Comparison of ENCODE assay signal across 8 cellular contexts in the genomic region with DNA sequence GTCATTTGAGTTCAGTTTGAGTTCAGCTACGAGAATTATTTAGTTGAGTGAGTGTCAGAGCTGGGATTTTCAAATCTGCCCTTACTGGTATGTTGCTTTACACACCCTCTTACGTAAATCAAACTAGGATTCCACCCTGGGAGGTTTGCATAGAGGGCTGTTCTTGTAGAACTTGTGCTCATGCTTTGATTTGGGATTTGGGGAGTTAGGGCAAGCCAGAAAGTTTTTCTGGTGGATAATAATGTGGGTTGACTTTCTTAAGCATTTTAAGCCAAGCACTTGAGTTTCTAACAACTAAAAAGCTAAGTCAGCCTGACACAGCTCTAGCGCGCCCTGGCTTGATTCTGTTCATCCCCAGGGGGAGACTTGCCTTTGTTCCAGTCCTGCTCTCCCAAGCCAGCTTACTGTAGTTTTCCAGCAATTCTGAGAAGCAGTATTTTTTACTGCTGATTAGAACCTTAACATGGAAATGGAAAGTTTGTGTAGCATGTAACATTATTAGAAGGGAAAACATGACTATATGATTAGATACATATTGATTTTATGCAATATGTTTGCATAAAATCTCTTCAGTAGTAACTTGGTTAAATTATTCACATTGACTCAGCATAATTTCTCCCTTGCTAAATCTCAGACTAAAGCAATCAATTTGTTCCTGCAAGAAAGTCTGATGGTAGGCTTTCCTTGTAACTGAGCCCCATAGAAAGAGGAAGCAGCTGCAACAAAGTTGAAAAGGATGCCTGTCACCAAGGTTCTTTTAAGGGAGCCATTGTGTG. TPM values are rescaled to one million over a fixed set of nuclear protein-coding genes. Genes with fewer than 3 reads are reported as not detected.
DNase-seq lines count a peak whose midpoint lies in the region; ATAC-seq, FAIRE-seq and TF ChIP-seq lines count a peak whose summit lies in the region.

No MANE protein-coding gene starts in this region.

- no peaks in the 10 kb centered on the region for H3K9me3 ChIP-seq in CD8-positive, alpha-beta memory T cell (ENCODE audit: low read length)
- H3K9me3 ChIP-seq in Loucy (ENCODE audit: insufficient read depth, low read depth, low read length) = no peaks in the 10 kb centered on the region
- H3K9me3 ChIP-seq in kidney (ENCODE audit: control insufficient read depth in 1 of 2, low read length in 2 of 2) = no peaks in the 10 kb centered on the region
- no peaks in the 10 kb centered on the region for H3K9me3 ChIP-seq in subcutaneous abdominal adipose tissue (ENCODE audit: control insufficient read depth in 5 of 5, low read length in 5 of 5)

- no peak overlapping the region for H3K27ac Mint-ChIP-seq in CD8-positive, alpha-beta memory T cell

- no peak overlapping the region for H3K4me3 ChIP-seq in CD8-positive, alpha-beta memory T cell (ENCODE audit: low read length)
- peak overlapping the region; percentile 5 for H3K4me3 ChIP-seq in Loucy (ENCODE audit: low read length, poor library complexity, severe bottlenecking)
- no peak overlapping the region for H3K4me3 ChIP-seq in brain microvascular endothelial cell (ENCODE audit: low read depth, low read length)
- no peak overlapping the region for H3K4me3 ChIP-seq in kidney (ENCODE audit: low read length in 2 of 2)
- peak overlapping the region; percentile 10 to 39 (median 27) for H3K4me3 ChIP-seq in subcutaneous abdominal adipose tissue (ENCODE audit: low read depth in 1 of 5, low read length in 5 of 5)

- H3K9me2 ChIP-seq in Loucy (replicated peaks; ENCODE audit: low read depth, low read length) = no peaks in the 10 kb centered on the region

- ATAC-seq in GM21367 (IDR thresholded peaks at IDR 0.05; ENCODE audit: unreplicated experiment) = no peak

- peak overlapping the region; percentile 45 for H3K4me2 ChIP-seq in Loucy (ENCODE audit: low read depth, low read length, poor library complexity, severe bottlenecking)

- no peaks in the 10 kb centered on the region for H3F3A ChIP-seq in Loucy (ENCODE audit: low read depth)

- CTCF ChIA-PET in CD8-positive, alpha-beta memory T cell (lab: Charles Lee) = interaction anchor here (0.6 to 2.2 kb wide), 5 partner anchors 11 to 178 kb away, joined by 3 to 7 read pairs (median 3); partner anchors contain the start of genes KIF1B and PGD

- H4K20me1 ChIP-seq in Loucy (ENCODE audit: insufficient read depth, low read length, poor library complexity, severe bottlenecking) = no peaks in the 10 kb centered on the region

- H3K9ac ChIP-seq in Loucy (ENCODE audit: low read depth, low read length, poor library complexity, severe bottlenecking) = no peak overlapping the region
- H3K9ac ChIP-seq in kidney (ENCODE audit: low read length in 2 of 2) = peak overlapping the region in 1 of 2 donors; percentile 18
- H3K9ac ChIP-seq in subcutaneous abdominal adipose tissue (ENCODE audit: low read length in 5 of 5) = peak overlapping the region in 4 of 5 donors; percentile 23 to 48 (median 34)

- peaks cover 0 to 6% (median 0%) of the 10 kb centered on the region in 3 donors for H3K4me1 Mint-ChIP-seq in CD8-positive, alpha-beta memory T cell

- FAIRE-seq in kidney (lab: Jason Lieb, UNC) (no peak), frontal cortex (lab: Jason Lieb, UNC) (no peak)

- no peak for TF ChIP-seq CTCF in Loucy (conservative IDR thresholded peaks at IDR 0.05; ENCODE audit: low read length)
- TF ChIP-seq CTCF in brain microvascular endothelial cell (IDR thresholded peaks at IDR 0.05; ENCODE audit: low read depth, low read length, missing control alignments) = peak; percentile 44
- no peak for TF ChIP-seq CTCF in kidney (IDR thresholded peaks at IDR 0.05; ENCODE audit: borderline replicate concordance, extremely low read depth, insufficient read depth)

- no peaks in the 10 kb centered on the region for H3K27me3 Mint-ChIP-seq in CD8-positive, alpha-beta memory T cell

- intact Hi-C loops in kidney (cut with DNase I) = no loop called here

- H3K36me3 Mint-ChIP-seq in CD8-positive, alpha-beta memory T cell = peaks cover 0 to 5% (median 2%) of the 10 kb centered on the region in 3 donors

- H2AFZ ChIP-seq in Loucy (ENCODE audit: low read length) = 0 out of 2 replicates have a peak overlapping the region, but pooled peaks have one; percentile 44

- H3K4me1 ChIP-seq in CD8-positive, alpha-beta memory T cell (ENCODE audit: insufficient read depth, low read length) = peaks cover 10% of the 10 kb centered on the region
- H3K4me1 ChIP-seq in Loucy (ENCODE audit: insufficient read depth, low read length, poor library complexity, severe bottlenecking) = peaks cover 14% of the 10 kb centered on the region
- peaks cover 8 to 13% of the 10 kb centered on the region in 2 donors for H3K4me1 ChIP-seq in kidney (ENCODE audit: control insufficient read depth in 1 of 2, insufficient read depth in 1 of 2, low read depth in 1 of 2, low read length in 2 of 2)
- H3K4me1 ChIP-seq in subcutaneous abdominal adipose tissue (ENCODE audit: control insufficient read depth in 5 of 5, insufficient read depth in 5 of 5, low read length in 5 of 5) = peaks cover 13 to 35% (median 26%) of the 10 kb centered on the region in 5 donors

- no peak overlapping the region for H3K4me3 Mint-ChIP-seq in CD8-positive, alpha-beta memory T cell

- in situ Hi-C loops in brain microvascular endothelial cell (cut with HindIII; ENCODE audit: low pct_ligation_motif_present, low sequenced_read_pairs) = no loop called here

- no peaks in the 10 kb centered on the region for H3K79me2 ChIP-seq in Loucy (ENCODE audit: insufficient read depth, low read length)

- peak overlapping the region; percentile 3 for H3K27ac ChIP-seq in CD8-positive, alpha-beta memory T cell (ENCODE audit: low read depth, low read length)
- H3K27ac ChIP-seq in brain microvascular endothelial cell (peak overlapping the region; percentile 81), kidney (ENCODE audit: low read depth in 2 of 2, low read length in 2 of 2) (peak overlapping the region; percentile 10 to 50), subcutaneous abdominal adipose tissue (ENCODE audit: low read depth, low read length) (peak overlapping the region; percentile 84)

- no peaks in the 10 kb centered on the region for H3K9me3 Mint-ChIP-seq in CD8-positive, alpha-beta memory T cell

- no peak for DNase-seq in CD8-positive, alpha-beta memory T cell
- peak; percentile 31 for DNase-seq in brain microvascular endothelial cell
- DNase-seq in kidney = no peak
- DNase-seq in HUDEP-2 (lab: John Stamatoyannopoulos, UW; ENCODE audit: unreplicated experiment in 76 of 76) = no peak
- no peak for DNase-seq in frontal cortex (ENCODE audit: low spot score in 2 of 2)

- H3K36me3 ChIP-seq in CD8-positive, alpha-beta memory T cell (ENCODE audit: insufficient read depth, low read length) = no peaks in the 10 kb centered on the region
- H3K36me3 ChIP-seq in Loucy (ENCODE audit: insufficient read depth, low read length) (no peaks in the 10 kb centered on the region), brain microvascular endothelial cell (replicated peaks) (no peaks in the 10 kb centered on the region), kidney (ENCODE audit: control insufficient read depth in 1 of 2, insufficient read depth in 2 of 2, low read length in 2 of 2) (peaks cover 0 to 3% of the 10 kb centered on the region in 2 donors), subcutaneous abdominal adipose tissue (ENCODE audit: control insufficient read depth in 5 of 5, insufficient read depth in 5 of 5, low read length in 5 of 5) (peaks cover 0 to 7% (median 2%) of the 10 kb centered on the region in 5 donors)

- POLR2A ChIA-PET in CD8-positive, alpha-beta memory T cell (lab: Charles Lee) = interaction anchor here (0.6 to 1.1 kb wide), 2 partner anchors 11 to 167 kb away, joined by 4 to 5 read pairs; partner anchors contain the start of gene PGD

- no peaks in the 10 kb centered on the region for H3K27me3 ChIP-seq in CD8-positive, alpha-beta memory T cell (ENCODE audit: insufficient read depth, low read length, poor library complexity, severe bottlenecking)
- H3K27me3 ChIP-seq in Loucy (ENCODE audit: insufficient read depth, low read length, poor library complexity, severe bottlenecking) (no peaks in the 10 kb centered on the region), brain microvascular endothelial cell (replicated peaks) (no peaks in the 10 kb centered on the region), subcutaneous abdominal adipose tissue (ENCODE audit: control insufficient read depth in 5 of 5, insufficient read depth in 4 of 5, low read length in 5 of 5) (no peaks in the 10 kb centered on the region)

RNA-seq across cellular contexts. Expression of gene PGD, which starts 11.1 kb away (rescaled TPM):
- 100 to 1,000 TPM; 115 to 116 TPM for total RNA-seq in CD8-positive, alpha-beta memory T cell
- polyA plus RNA-seq in CD8-positive, alpha-beta memory T cell = 42.4 TPM
- total RNA-seq in kidney (72.8 TPM), frontal cortex (106 TPM)
- 95.1 TPM for polyA plus RNA-seq in kidney (ENCODE audit: insufficient read depth, low read depth, low replicate concordance)

RNA-seq across cellular contexts. Expression of gene CENPS, which starts 42.4 kb away (rescaled TPM):
- total RNA-seq in CD8-positive, alpha-beta memory T cell = 10 to 100 TPM; 32.2 TPM
- 9.7 TPM for polyA plus RNA-seq in CD8-positive, alpha-beta memory T cell
- total RNA-seq in kidney (21.9 TPM), frontal cortex (11.0 TPM)
- polyA plus RNA-seq in kidney (ENCODE audit: insufficient read depth, low read depth, low replicate concordance) = 45.1 TPM

Comparison
In these comparisons a context has a peak if more than half of its experiments do, and no peak if none do; other contexts are left out.
1. H3K27ac ChIP-seq: peak in every context shown above with its lines; median percentile 84 in subcutaneous abdominal adipose tissue; 81 in brain microvascular endothelial cell; 30 in kidney; 3 in CD8-positive, alpha-beta memory T cell.
2. H3K4me3 ChIP-seq: peak in Loucy (single experiment) and subcutaneous abdominal adipose tissue (5 of 5); none in CD8-positive, alpha-beta memory T cell (single experiment), brain microvascular endothelial cell (single experiment) and kidney (0 of 2).